Comparison of ENCODE assay signal across 8 cellular contexts in genomic region chr17:40113110-40113960, GRCh38. TPM values are rescaled to one million over a fixed set of nuclear protein-coding genes. Genes with fewer than 3 reads are reported as not detected.
DNase-seq lines count a peak whose midpoint lies in the region; ATAC-seq lines count a peak whose summit lies in the region.

No MANE protein-coding gene starts in this region.

- H3K79me1 ChIP-seq in mesenchymal stem cell (replicated peaks; ENCODE audit: low read length, poor library complexity, severe bottlenecking), result peaks cover 4% of the 10 kb centered on the region

- peak; percentile 28 for ATAC-seq in GM19468 (IDR thresholded peaks at IDR 0.05; ENCODE audit: extremely low read depth, unreplicated experiment)
- ATAC-seq in effector memory CD8-positive, alpha-beta T cell (replicated peaks), result peak; percentile 83

- peak overlapping the region; percentile 89 for H2BK120ac ChIP-seq in mesenchymal stem cell (ENCODE audit: low read depth, low read length)

- peaks cover 45 to 48% of the 10 kb centered on the region in 2 donors for H3K4me1 Mint-ChIP-seq in effector memory CD8-positive, alpha-beta T cell (ENCODE audit: low read depth in 2 of 2)

- H4K91ac ChIP-seq in mesenchymal stem cell (ENCODE audit: low read length), result peak overlapping the region; percentile 93

- H3K14ac ChIP-seq in mesenchymal stem cell (ENCODE audit: low read length in 2 of 2), result no peak overlapping the region

- peak overlapping the region; percentile 63 to 92 for H3K18ac ChIP-seq in mesenchymal stem cell (ENCODE audit: low read depth in 1 of 2, low read length in 2 of 2)

- H2AK5ac ChIP-seq in mesenchymal stem cell (ENCODE audit: low read length, severe bottlenecking), result peak overlapping the region; percentile 78

- peak overlapping the region; percentile 85 for H3K9ac ChIP-seq in mesenchymal stem cell (ENCODE audit: low read length)

- no peak overlapping the region for H2AFZ ChIP-seq in mesenchymal stem cell (ENCODE audit: low read depth, low read length)

- peak overlapping the region; percentile 98 for H3K27ac ChIP-seq in mesenchymal stem cell (ENCODE audit: low read length, poor library complexity, severe bottlenecking)

- H3K23ac ChIP-seq in mesenchymal stem cell (ENCODE audit: low read length in 2 of 2), result no peak overlapping the region

- H3K4me1 ChIP-seq in mesenchymal stem cell (ENCODE audit: control insufficient read depth, insufficient read depth, low read depth, low read length), result peaks cover 25% of the 10 kb centered on the region

- peak overlapping the region; percentile 90 for H2BK15ac ChIP-seq in mesenchymal stem cell (ENCODE audit: low read depth, poor library complexity, severe bottlenecking)

- peak overlapping the region; percentile 17 to 32 for H2BK12ac ChIP-seq in mesenchymal stem cell (ENCODE audit: low read length in 2 of 2)

- 2% methylated on average over 16 of the region's 18 CpGs for WGBS in mesenchymal stem cell

- peak overlapping the region; percentile 30 to 71 for H3K4me3 ChIP-seq in mesenchymal stem cell (ENCODE audit: insufficient read depth in 1 of 2, low read depth in 1 of 2, low read length in 2 of 2)

- no peaks in the 10 kb centered on the region for H3K9me3 Mint-ChIP-seq in effector memory CD8-positive, alpha-beta T cell

- H2BK5ac ChIP-seq in mesenchymal stem cell (ENCODE audit: low read depth, low read length, poor library complexity, severe bottlenecking), result peak overlapping the region; percentile 97

- peaks cover 8% of the 10 kb centered on the region for H3K36me3 Mint-ChIP-seq in effector memory CD8-positive, alpha-beta T cell (ENCODE audit: insufficient read depth)

- peak overlapping the region; percentile 97 for H4K8ac ChIP-seq in mesenchymal stem cell (ENCODE audit: low read length)

- H3K4me2 ChIP-seq in mesenchymal stem cell (ENCODE audit: low read length, poor library complexity, severe bottlenecking), result peak overlapping the region; percentile 80

- H3K27me3 Mint-ChIP-seq in effector memory CD8-positive, alpha-beta T cell, result no peaks in the 10 kb centered on the region

- DNase-seq in COLO829 (ENCODE audit: low spot score) (peak; percentile 98), HT1080 (ENCODE audit: low read depth) (peak; percentile 93), mesenchymal stem cell (peak; percentile 94)
- peak; percentile 88 for DNase-seq in NK-92 treated with Interleukin-12 subunit alpha and Interleukin-12 subunit beta, amount 100 ng/mL, for 24 hours (lab: John Stamatoyannopoulos, UW)
- DNase-seq in activated CD8-positive, alpha-beta memory T cell treated with anti-CD3 and anti-CD28 coated beads for 4 hours (ENCODE audit: low read depth in 2 of 2), result peak; percentile 78 to 88
- DNase-seq in effector memory CD8-positive, alpha-beta T cell, result peak; percentile 92 to 95 (median 93)
- peak; percentile 81 for DNase-seq in stimulated activated CD8-positive, alpha-beta memory T cell treated with anti-CD3 and anti-CD28 coated beads, Interleukin-12 subunit alpha, Interleukin-12 subunit beta, amount 100 ng/mL, for 24 hours (ENCODE audit: extremely low read depth)

- peak overlapping the region; percentile 42 to 99 for H3K27ac Mint-ChIP-seq in effector memory CD8-positive, alpha-beta T cell

- H3K4me3 Mint-ChIP-seq in effector memory CD8-positive, alpha-beta T cell, result peak overlapping the region; percentile 76

- no peaks in the 10 kb centered on the region for H3K36me3 ChIP-seq in mesenchymal stem cell (ENCODE audit: control insufficient read depth in 1 of 2, insufficient read depth in 2 of 2, low read depth in 1 of 2, low read length in 2 of 2)

- H3K9me3 ChIP-seq in mesenchymal stem cell (ENCODE audit: control insufficient read depth, low read length), result no peaks in the 10 kb centered on the region

- H3K27me3 ChIP-seq in mesenchymal stem cell (ENCODE audit: control insufficient read depth in 1 of 2, insufficient read depth in 1 of 2, low read length in 2 of 2), result no peaks in the 10 kb centered on the region

- H3K4ac ChIP-seq in mesenchymal stem cell (ENCODE audit: low read depth in 1 of 2, low read length in 2 of 2), result peak overlapping the region; percentile 76 to 77

RNA-seq across cellular contexts. Expression of gene MSL1, which starts 8.4 kb away (rescaled TPM):
- total RNA-seq in HT1080 (2014; rRNA removed; shearing (Covaris generic)), result 42.5 and 51.3 TPM in 2 replicates
- polyA plus RNA-seq in HT1080 (2015; cell fraction: cytosol; rRNA removed), result 38.3 and 43.9 TPM in 2 replicates
- 145 and 152 TPM in 2 replicates for polyA plus RNA-seq in HT1080 (2015; cell fraction: nucleus; rRNA removed)
- polyA plus RNA-seq in mesenchymal stem cell (2013, experiment 1 of 2), result 67.5 TPM
- polyA plus RNA-seq in mesenchymal stem cell (2013, experiment 2 of 2), result 66.9 TPM

RNA-seq across cellular contexts. Expression of gene NR1D1, which starts 12.9 kb away (rescaled TPM):
- 1.8 and 2.8 TPM in 2 replicates for total RNA-seq in HT1080 (2014; rRNA removed; shearing (Covaris generic))
- 10.8 and 11.7 TPM in 2 replicates for polyA plus RNA-seq in HT1080 (2015; cell fraction: cytosol; rRNA removed)
- polyA plus RNA-seq in HT1080 (2015; cell fraction: nucleus; rRNA removed), result 13.0 and 17.7 TPM in 2 replicates
- 6.1 TPM for polyA plus RNA-seq in mesenchymal stem cell (2013, experiment 1 of 2)
- 5.5 TPM for polyA plus RNA-seq in mesenchymal stem cell (2013, experiment 2 of 2)

RNA-seq across cellular contexts. Expression of gene CASC3, which starts 27.0 kb away (rescaled TPM):
- total RNA-seq in HT1080 (2014; rRNA removed; shearing (Covaris generic)), result 26.7 and 31.5 TPM in 2 replicates
- polyA plus RNA-seq in HT1080 (2015; cell fraction: cytosol; rRNA removed), result 33.3 and 36.6 TPM in 2 replicates
- 108 and 110 TPM in 2 replicates for polyA plus RNA-seq in HT1080 (2015; cell fraction: nucleus; rRNA removed)
- 35.8 TPM for polyA plus RNA-seq in mesenchymal stem cell (2013, experiment 1 of 2)
- polyA plus RNA-seq in mesenchymal stem cell (2013, experiment 2 of 2), result 33.7 TPM

RNA-seq across cellular contexts. Expression of gene THRA, which starts 50.6 kb away (rescaled TPM):
- total RNA-seq in HT1080 (2014; rRNA removed; shearing (Covaris generic)), result 12.6 and 14.8 TPM in 2 replicates
- polyA plus RNA-seq in HT1080 (2015; cell fraction: cytosol; rRNA removed), result 8.7 and 9.2 TPM in 2 replicates
- polyA plus RNA-seq in HT1080 (2015; cell fraction: nucleus; rRNA removed), result 7.0 and 8.7 TPM in 2 replicates
- polyA plus RNA-seq in mesenchymal stem cell (2013, experiment 1 of 2), result 24.1 TPM
- 23.2 TPM for polyA plus RNA-seq in mesenchymal stem cell (2013, experiment 2 of 2)

RNA-seq across cellular contexts. Expression of gene MED24, which starts 59.1 kb away (rescaled TPM):
- total RNA-seq in HT1080 (2014; rRNA removed; shearing (Covaris generic)), result 35.9 and 38.3 TPM in 2 replicates
- 34.0 and 38.7 TPM in 2 replicates for polyA plus RNA-seq in HT1080 (2015; cell fraction: cytosol; rRNA removed)
- 113 and 130 TPM in 2 replicates for polyA plus RNA-seq in HT1080 (2015; cell fraction: nucleus; rRNA removed)
- 35.2 TPM for polyA plus RNA-seq in mesenchymal stem cell (2013, experiment 1 of 2)
- 35.4 TPM for polyA plus RNA-seq in mesenchymal stem cell (2013, experiment 2 of 2)

Comparison
In these comparisons a context has a peak if more than half of its experiments do, and no peak if none do; other contexts are left out.
1. Peak in every context shown above with its lines: DNase-seq, ATAC-seq, H3K4me3 ChIP-seq and H3K27ac ChIP-seq.